In genomic region chr1:38257374-38257773, GRCh38 we compare ENCODE assay signal across 37 cellular contexts.
"Had no signal": no experiment of that assay in that cellular context is flagged by ENCODE, and none has a peak within 500 bp of the region (broad histone marks: within the 10 kb centered on the region; RNA-seq: fewer than 3 reads in every experiment).

No MANE protein-coding gene starts in this region.

- H3K27ac Mint-ChIP-seq: activated CD4-positive, alpha-beta memory T cell treated with anti-CD3 and anti-CD28 coated beads, Interleukin-2, amount 10 ng/mL, durations not matched to agents 7 days and 5 days; activated CD4-positive, alpha-beta T cell treated with anti-CD3 and anti-CD28 coated beads for 36 hours; activated CD4-positive, alpha-beta T cell treated with anti-CD3 and anti-CD28 coated beads, Interleukin-2, amount 10 ng/mL, durations not matched to agents 7 days and 5 days; activated CD8-positive, alpha-beta memory T cell treated with anti-CD3 and anti-CD28 coated beads, Interleukin-2, amount 10 ng/mL, durations not matched to agents 7 days and 5 days; activated CD8-positive, alpha-beta T cell treated with anti-CD3 and anti-CD28 coated beads, Interleukin-2, amount 10 ng/mL, durations not matched to agents 7 days and 5 days; activated naive CD4-positive, alpha-beta T cell treated with anti-CD3 and anti-CD28 coated beads, Interleukin-2, amount 10 ng/mL, durations not matched to agents 7 days and 5 days; activated naive CD4-positive, alpha-beta T cell treated with anti-CD3 and anti-CD28 coated beads, Interleukin-2, amount 50 U/mL, for 24 hours; activated naive CD8-positive, alpha-beta T cell; activated naive CD8-positive, alpha-beta T cell treated with anti-CD3 and anti-CD28 coated beads, Interleukin-2, amount 10 ng/mL, durations not matched to agents 7 days and 5 days; activated naive CD8-positive, alpha-beta T cell treated with anti-CD3 and anti-CD28 coated beads, Interleukin-2, amount 50 U/mL, for 24 hours; activated T-cell treated with anti-CD3 and anti-CD28 coated beads, Interleukin-2, amount 50 U/mL, for 24 hours; activated T-helper 2 cell treated with anti-CD3 and anti-CD28 coated beads, Interferon-gamma antibody, Interleukin-2, Interleukin-4, amounts not matched to agents 10 μg/mL and 5 μg/mL and 100 μg/mL, durations not matched to agents 14 hours and 24 hours and 36 hours; T-helper 1 cell treated with Interleukin-12 subunit alpha and Interleukin-12 subunit beta and Interleukin-4 antibody, amounts not matched to agents 30 μg/mL and 1 μg/mL, for 36 hours; T-helper 2 cell treated with Interferon-gamma antibody and Interleukin-4, amounts not matched to agents 5 μg/mL and 100 μg/mL, for 36 hours; WTC11 had no signal

- H3K27me3 ChIP-seq: ascending aorta, brain microvascular endothelial cell, breast epithelium had no signal

- DNase-seq: activated CD4-positive, alpha-beta memory T cell treated with anti-CD3 and anti-CD28 coated beads, Interleukin-2, amount 10 ng/mL, durations not matched to agents 7 days and 5 days; activated CD4-positive, alpha-beta T cell treated with anti-CD3 and anti-CD28 coated beads for 1 hour; activated CD4-positive, alpha-beta T cell treated with anti-CD3 and anti-CD28 coated beads for 36 hours; activated CD4-positive, alpha-beta T cell treated with anti-CD3 and anti-CD28 coated beads for 48 hours; activated CD4-positive, alpha-beta T cell treated with anti-CD3 and anti-CD28 coated beads, Interleukin-2, amount 10 ng/mL, durations not matched to agents 7 days and 5 days; activated CD4-positive, alpha-beta T cell treated with anti-CD3 and anti-CD28 coated beads, Interleukin-2, amount 50 U/mL, for 48 hours; activated CD4-positive, CD25-positive, alpha-beta regulatory T cell; activated CD8-positive, alpha-beta memory T cell treated with anti-CD3 and anti-CD28 coated beads for 24 hours; activated CD8-positive, alpha-beta memory T cell treated with anti-CD3 and anti-CD28 coated beads, Interleukin-2, amount 10 ng/mL, durations not matched to agents 7 days and 5 days; activated CD8-positive, alpha-beta memory T cell treated with anti-CD3 and anti-CD28 coated beads, Interleukin-2, amount 50 U/mL, for 48 hours; activated CD8-positive, alpha-beta T cell treated with anti-CD3 and anti-CD28 coated beads, Interleukin-2, amount 10 ng/mL, durations not matched to agents 7 days and 5 days; activated effector memory CD4-positive, alpha-beta T cell treated with Interleukin-2 at 50 U/mL for 16 hours; activated gamma-delta T cell treated with Interleukin-2 at 50 U/mL for 16 hours; activated naive CD4-positive, alpha-beta T cell; activated naive CD4-positive, alpha-beta T cell treated with anti-CD3 and anti-CD28 coated beads, Interleukin-2, amount 10 ng/mL, durations not matched to agents 7 days and 5 days; activated naive CD8-positive, alpha-beta T cell treated with anti-CD3 and anti-CD28 coated beads, Interleukin-2, amount 10 ng/mL, durations not matched to agents 7 days and 5 days; activated naive CD8-positive, alpha-beta T cell treated with anti-CD3 and anti-CD28 coated beads, Interleukin-2, amount 50 U/mL, for 24 hours; activated T-cell treated with anti-CD3 and anti-CD28 coated beads, Interleukin-2, amount 50 U/mL, for 24 hours; activated T-cell treated with anti-CD3 and anti-CD28 coated beads, Interleukin-2, amount 50 U/mL, for 48 hours; amygdala; anterior cingulate cortex; brain microvascular endothelial cell; central memory CD4-positive, alpha-beta T cell; T-helper 1 cell; T-helper 2 cell; T-helper 9 cell; WERI-Rb-1 had no signal

- H3K4me3 Mint-ChIP-seq: activated CD4-positive, alpha-beta memory T cell treated with anti-CD3 and anti-CD28 coated beads, Interleukin-2, amount 10 ng/mL, durations not matched to agents 7 days and 5 days; activated CD4-positive, alpha-beta T cell treated with anti-CD3 and anti-CD28 coated beads for 36 hours; activated CD4-positive, alpha-beta T cell treated with anti-CD3 and anti-CD28 coated beads, Interleukin-2, amount 10 ng/mL, durations not matched to agents 7 days and 5 days; activated CD8-positive, alpha-beta memory T cell treated with anti-CD3 and anti-CD28 coated beads, Interleukin-2, amount 10 ng/mL, durations not matched to agents 7 days and 5 days; activated CD8-positive, alpha-beta T cell treated with anti-CD3 and anti-CD28 coated beads, Interleukin-2, amount 10 ng/mL, durations not matched to agents 7 days and 5 days; activated naive CD4-positive, alpha-beta T cell treated with anti-CD3 and anti-CD28 coated beads, Interleukin-2, amount 10 ng/mL, durations not matched to agents 7 days and 5 days; activated naive CD4-positive, alpha-beta T cell treated with anti-CD3 and anti-CD28 coated beads, Interleukin-2, amount 50 U/mL, for 24 hours; activated naive CD8-positive, alpha-beta T cell; activated naive CD8-positive, alpha-beta T cell treated with anti-CD3 and anti-CD28 coated beads, Interleukin-2, amount 10 ng/mL, durations not matched to agents 7 days and 5 days; activated naive CD8-positive, alpha-beta T cell treated with anti-CD3 and anti-CD28 coated beads, Interleukin-2, amount 50 U/mL, for 24 hours; activated T-cell treated with anti-CD3 and anti-CD28 coated beads, Interleukin-2, amount 50 U/mL, for 24 hours; T-helper 1 cell treated with Interleukin-12 subunit alpha and Interleukin-12 subunit beta and Interleukin-4 antibody, amounts not matched to agents 30 μg/mL and 1 μg/mL, for 36 hours; T-helper 2 cell treated with Interferon-gamma antibody and Interleukin-4, amounts not matched to agents 5 μg/mL and 100 μg/mL, for 36 hours; WTC11 had no signal

- H3K36me3 ChIP-seq: ascending aorta, brain microvascular endothelial cell, breast epithelium, WERI-Rb-1 had no signal

- H3K4me1 Mint-ChIP-seq: activated CD4-positive, alpha-beta T cell treated with anti-CD3 and anti-CD28 coated beads for 36 hours; activated naive CD4-positive, alpha-beta T cell treated with anti-CD3 and anti-CD28 coated beads, Interleukin-2, amount 50 U/mL, for 24 hours; activated naive CD8-positive, alpha-beta T cell treated with anti-CD3 and anti-CD28 coated beads, Interleukin-2, amount 50 U/mL, for 24 hours had no signal

- ATAC-seq: activated CD4-positive, alpha-beta T cell treated with anti-CD3 and anti-CD28 coated beads for 36 hours; activated CD4-positive, CD25-positive, alpha-beta regulatory T cell treated with anti-CD3 and anti-CD28 coated beads, Interleukin-2, amount 50 U/mL, for 24 hours; activated CD8-positive, alpha-beta memory T cell treated with anti-CD3 and anti-CD28 coated beads, Interleukin-2, amount 10 ng/mL, durations not matched to agents 7 days and 5 days; activated CD8-positive, alpha-beta T cell treated with anti-CD3 and anti-CD28 coated beads, Interleukin-2, amount 10 ng/mL, durations not matched to agents 7 days and 5 days; activated naive CD8-positive, alpha-beta T cell treated with anti-CD3 and anti-CD28 coated beads, Interleukin-2, amount 50 U/mL, for 24 hours; WTC11 had no signal

- H3K9me3 ChIP-seq: ascending aorta had no signal

- H3K4me3 ChIP-seq: ascending aorta, breast epithelium had no signal

- H3K27ac ChIP-seq: ascending aorta, brain microvascular endothelial cell, breast epithelium, WERI-Rb-1 had no signal

- H3K36me3 Mint-ChIP-seq: activated CD8-positive, alpha-beta memory T cell treated with anti-CD3 and anti-CD28 coated beads, Interleukin-2, amount 10 ng/mL, durations not matched to agents 7 days and 5 days; activated naive CD4-positive, alpha-beta T cell treated with anti-CD3 and anti-CD28 coated beads, Interleukin-2, amount 10 ng/mL, durations not matched to agents 7 days and 5 days; activated naive CD4-positive, alpha-beta T cell treated with anti-CD3 and anti-CD28 coated beads, Interleukin-2, amount 50 U/mL, for 24 hours; activated naive CD8-positive, alpha-beta T cell; activated naive CD8-positive, alpha-beta T cell treated with anti-CD3 and anti-CD28 coated beads, Interleukin-2, amount 10 ng/mL, durations not matched to agents 7 days and 5 days had no signal

- FAIRE-seq: TTC549 had no signal

- H3K4me1 ChIP-seq: ascending aorta, breast epithelium had no signal

- H3K9me3 Mint-ChIP-seq: activated CD4-positive, alpha-beta memory T cell treated with anti-CD3 and anti-CD28 coated beads, Interleukin-2, amount 10 ng/mL, durations not matched to agents 7 days and 5 days; activated CD4-positive, alpha-beta T cell treated with anti-CD3 and anti-CD28 coated beads, Interleukin-2, amount 10 ng/mL, durations not matched to agents 7 days and 5 days; activated naive CD4-positive, alpha-beta T cell treated with anti-CD3 and anti-CD28 coated beads, Interleukin-2, amount 10 ng/mL, durations not matched to agents 7 days and 5 days; activated naive CD4-positive, alpha-beta T cell treated with anti-CD3 and anti-CD28 coated beads, Interleukin-2, amount 50 U/mL, for 24 hours; activated naive CD8-positive, alpha-beta T cell treated with anti-CD3 and anti-CD28 coated beads, Interleukin-2, amount 10 ng/mL, durations not matched to agents 7 days and 5 days; activated naive CD8-positive, alpha-beta T cell treated with anti-CD3 and anti-CD28 coated beads, Interleukin-2, amount 50 U/mL, for 24 hours; activated T-cell treated with anti-CD3 and anti-CD28 coated beads, Interleukin-2, amount 50 U/mL, for 24 hours; activated T-helper 2 cell treated with anti-CD3 and anti-CD28 coated beads, Interferon-gamma antibody, Interleukin-2, Interleukin-4, amounts not matched to agents 10 μg/mL and 5 μg/mL and 100 μg/mL, durations not matched to agents 14 hours and 24 hours and 36 hours; T-helper 1 cell treated with Interleukin-12 subunit alpha and Interleukin-12 subunit beta and Interleukin-4 antibody, amounts not matched to agents 30 μg/mL and 1 μg/mL, for 36 hours; T-helper 2 cell treated with Interferon-gamma antibody and Interleukin-4, amounts not matched to agents 5 μg/mL and 100 μg/mL, for 36 hours had no signal
